ENCODE assay signal across 12 cellular contexts in genomic region chr14:27553820-27554219, GRCh38.
DNase-seq lines count a peak whose midpoint lies in the region; ATAC-seq and TF ChIP-seq lines count a peak whose summit lies in the region.
"Had no signal": no experiment of that assay in that cellular context is flagged by ENCODE, and none has a peak within 500 bp of the region (broad histone marks: within the 10 kb centered on the region; RNA-seq: fewer than 3 reads in every experiment).

No MANE protein-coding gene starts in this region.

- H3K27ac Mint-ChIP-seq in MCF 10A (ENCODE audit: low read depth, unreplicated experiment): no peak overlapping the region
- no peak overlapping the region for H3K27ac Mint-ChIP-seq in stimulated activated effector memory CD8-positive, alpha-beta T cell treated with anti-CD3 and anti-CD28 coated beads, Interleukin-12 subunit alpha, Interleukin-12 subunit beta, amount 100 ng/mL, for 72 hours
- H3K27ac Mint-ChIP-seq: stimulated activated memory B cell treated with anti-CD40 and anti-IgM and Interleukin-4, amounts not matched to agents 10 μg/mL and 1 μg/mL and 100 μg/mL, for 72 hours had no signal

- DNase-seq in MCF 10A (ENCODE audit: unreplicated experiment): peak; percentile 13
- no peak for DNase-seq in mammary epithelial cell
- DNase-seq in RPMI7951 (ENCODE audit: low read depth): peak; percentile 1
- peak; percentile 6 for DNase-seq in globus pallidus (ENCODE audit: low spot score)
- DNase-seq in smooth muscle cell (lab: John Stamatoyannopoulos, UW; ENCODE audit: unreplicated experiment): no peak
- DNase-seq in stimulated activated effector memory CD8-positive, alpha-beta T cell treated with anti-CD3 and anti-CD28 coated beads, Interleukin-12 subunit alpha, Interleukin-12 subunit beta, amount 100 ng/mL, for 72 hours (ENCODE audit: low spot score in 2 of 2): no peak
- DNase-seq in activated effector memory CD4-positive, alpha-beta T cell treated with Interleukin-2 at 50 U/mL for 16 hours: no peak
- no peak for DNase-seq in body of pancreas
- DNase-seq: DMS79, GOT3 had no signal

- POLR2A ChIA-PET in MCF 10A (lab: Yijun Ruan, JAX): interaction anchor here (1.2 kb wide), 1 partner anchor 71 kb away, joined by 3 read pairs; no protein-coding TSS in a partner anchor

- H3K4me1 ChIP-seq in mammary epithelial cell (ENCODE audit: insufficient read depth, low read length) (no peaks in the 10 kb centered on the region), smooth muscle cell (ENCODE audit: low read depth) (no peaks in the 10 kb centered on the region), body of pancreas (no peaks in the 10 kb centered on the region)
- H3K4me1 ChIP-seq: vagina had no signal

- TF ChIP-seq CTCF in MCF 10A (IDR thresholded peaks at IDR 0.05; ENCODE audit: unreplicated experiment) (peak; percentile 22), mammary epithelial cell (conservative IDR thresholded peaks at IDR 0.05 in 1 of 2, IDR thresholded peaks at IDR 0.05 in 1 of 2; ENCODE audit: extremely low read depth in 1 of 2, insufficient read depth in 1 of 2, low read depth in 1 of 2, low read length in 2 of 2) (no peak), smooth muscle cell (IDR thresholded peaks at IDR 0.05; ENCODE audit: borderline replicate concordance, insufficient read depth, poor library complexity, severe bottlenecking) (peak; percentile 10), body of pancreas (IDR thresholded peaks at IDR 0.05) (no peak)

- in situ Hi-C loops in mammary epithelial cell (cut with MboI; ENCODE audit: low sequenced_read_pairs in 2 of 2): no loop called here

- H3K36me3 Mint-ChIP-seq in MCF 10A (ENCODE audit: insufficient read depth, unreplicated experiment): peaks cover 6% of the 10 kb centered on the region
- H3K36me3 Mint-ChIP-seq in stimulated activated effector memory CD8-positive, alpha-beta T cell treated with anti-CD3 and anti-CD28 coated beads, Interleukin-12 subunit alpha, Interleukin-12 subunit beta, amount 100 ng/mL, for 72 hours: no peaks in the 10 kb centered on the region
- H3K36me3 Mint-ChIP-seq: stimulated activated memory B cell treated with anti-CD40 and anti-IgM and Interleukin-4, amounts not matched to agents 10 μg/mL and 1 μg/mL and 100 μg/mL, for 72 hours had no signal

- intact Hi-C loops in MCF 10A (cut with micrococcal nuclease): no loop called here
- intact Hi-C loops in mammary epithelial cell (cut with micrococcal nuclease): no loop called here
- intact Hi-C loops in body of pancreas (cut with DNase I): no loop called here

- H3K4me3 ChIP-seq in mammary epithelial cell (replicated peaks in 1 of 3; ENCODE audit: insufficient read depth in 1 of 3, low read depth in 2 of 3, low read length in 3 of 3): no peak overlapping the region
- no peak overlapping the region for H3K4me3 ChIP-seq in smooth muscle cell
- H3K4me3 ChIP-seq in body of pancreas: no peak overlapping the region
- H3K4me3 ChIP-seq: vagina had no signal

- H3K27ac ChIP-seq in mammary epithelial cell (ENCODE audit: insufficient read depth, low read depth, low read length) (no peak overlapping the region), smooth muscle cell (ENCODE audit: low read depth) (no peak overlapping the region), body of pancreas (no peak overlapping the region)
- H3K27ac ChIP-seq: vagina had no signal

- no peaks in the 10 kb centered on the region for H3F3A ChIP-seq in smooth muscle cell (ENCODE audit: low read depth)

- dilution Hi-C loops in mammary epithelial cell (cut with HindIII; ENCODE audit: low sequenced_read_pairs): no loop called here

- peaks cover 14% of the 10 kb centered on the region for H3K9me3 ChIP-seq in mammary epithelial cell (replicated peaks; ENCODE audit: insufficient read depth, low read length)
- H3K9me3 ChIP-seq in smooth muscle cell (replicated peaks; ENCODE audit: low read depth): no peaks in the 10 kb centered on the region
- peaks cover 0 to under 1% (median 0%) of the 10 kb centered on the region in 3 donors for H3K9me3 ChIP-seq in body of pancreas
- H3K9me3 ChIP-seq: vagina had no signal

- H3K4me3 Mint-ChIP-seq in MCF 10A (ENCODE audit: unreplicated experiment): no peak overlapping the region
- H3K4me3 Mint-ChIP-seq in stimulated activated effector memory CD8-positive, alpha-beta T cell treated with anti-CD3 and anti-CD28 coated beads, Interleukin-12 subunit alpha, Interleukin-12 subunit beta, amount 100 ng/mL, for 72 hours: no peak overlapping the region
- H3K4me3 Mint-ChIP-seq: stimulated activated memory B cell treated with anti-CD40 and anti-IgM and Interleukin-4, amounts not matched to agents 10 μg/mL and 1 μg/mL and 100 μg/mL, for 72 hours had no signal

- no peak overlapping the region for H3K9ac ChIP-seq in mammary epithelial cell (ENCODE audit: insufficient read depth, low read length)
- no peak overlapping the region for H3K9ac ChIP-seq in smooth muscle cell (ENCODE audit: low read depth)

- no peaks in the 10 kb centered on the region for H3K9me3 Mint-ChIP-seq in MCF 10A (ENCODE audit: unreplicated experiment)
- peaks cover 17% of the 10 kb centered on the region for H3K9me3 Mint-ChIP-seq in stimulated activated effector memory CD8-positive, alpha-beta T cell treated with anti-CD3 and anti-CD28 coated beads, Interleukin-12 subunit alpha, Interleukin-12 subunit beta, amount 100 ng/mL, for 72 hours

- H3K36me3 ChIP-seq in mammary epithelial cell (ENCODE audit: insufficient read depth, low read length): no peaks in the 10 kb centered on the region
- H3K36me3 ChIP-seq in smooth muscle cell (ENCODE audit: low read depth): no peaks in the 10 kb centered on the region
- no peaks in the 10 kb centered on the region for H3K36me3 ChIP-seq in body of pancreas (replicated peaks in 1 of 2; ENCODE audit: insufficient read depth in 1 of 2, low read depth in 2 of 2)
- H3K36me3 ChIP-seq: vagina had no signal

- H4K20me1 ChIP-seq in mammary epithelial cell (ENCODE audit: insufficient read depth, low read length) (no peaks in the 10 kb centered on the region), smooth muscle cell (ENCODE audit: low read depth) (no peaks in the 10 kb centered on the region)

- no peaks in the 10 kb centered on the region for H3K27me3 Mint-ChIP-seq in MCF 10A (ENCODE audit: insufficient read depth, unreplicated experiment)
- H3K27me3 Mint-ChIP-seq: stimulated activated memory B cell treated with anti-CD40 and anti-IgM and Interleukin-4, amounts not matched to agents 10 μg/mL and 1 μg/mL and 100 μg/mL, for 72 hours had no signal

- no peaks in the 10 kb centered on the region for H3K27me3 ChIP-seq in mammary epithelial cell (ENCODE audit: insufficient read depth, low read length)
- H3K27me3 ChIP-seq in smooth muscle cell (ENCODE audit: low read depth): no peaks in the 10 kb centered on the region
- no peaks in the 10 kb centered on the region for H3K27me3 ChIP-seq in body of pancreas
- H3K27me3 ChIP-seq: vagina had no signal

- CTCF ChIA-PET in MCF 10A (lab: Yijun Ruan, JAX) (interaction anchor here (0.6 to 0.8 kb wide), 4 partner anchors 18 to 1203 kb away, joined by 3 to 5 read pairs (median 4); no protein-coding TSS in a partner anchor), mammary epithelial cell (lab: Charles Lee; ENCODE audit: low non-redundant PET) (no interaction called here)

- ATAC-seq in stimulated activated effector memory CD8-positive, alpha-beta T cell treated with anti-CD3 and anti-CD28 coated beads, Interleukin-12 subunit alpha, Interleukin-12 subunit beta, amount 100 ng/mL, for 72 hours: no peak
- no peak for ATAC-seq in body of pancreas
- ATAC-seq: stimulated activated memory B cell treated with anti-CD40 and anti-IgM and Interleukin-4, amounts not matched to agents 10 μg/mL and 1 μg/mL and 100 μg/mL, for 72 hours had no signal

- no peak for TF ChIP-seq POLR2A in body of pancreas (IDR thresholded peaks at IDR 0.05)

- no peak overlapping the region for H2AFZ ChIP-seq in mammary epithelial cell (ENCODE audit: low read depth, low read length)
- no peak overlapping the region for H2AFZ ChIP-seq in smooth muscle cell (ENCODE audit: low read depth)

- BruUV-seq in MCF 10A (replicated peaks; lab: Mats Ljungman, UMichigan): no TSS peak
- BruUV-seq in mammary epithelial cell (replicated peaks; lab: Mats Ljungman, UMichigan): no TSS peak

- H3K4me2 ChIP-seq in mammary epithelial cell (ENCODE audit: insufficient read depth, low read depth, low read length): no peak overlapping the region
- H3K4me2 ChIP-seq in smooth muscle cell: no peak overlapping the region

- no peaks in the 10 kb centered on the region for H3K4me1 Mint-ChIP-seq in MCF 10A (ENCODE audit: insufficient read depth, unreplicated experiment)
- H3K4me1 Mint-ChIP-seq in stimulated activated effector memory CD8-positive, alpha-beta T cell treated with anti-CD3 and anti-CD28 coated beads, Interleukin-12 subunit alpha, Interleukin-12 subunit beta, amount 100 ng/mL, for 72 hours: no peaks in the 10 kb centered on the region
- H3K4me1 Mint-ChIP-seq: stimulated activated memory B cell treated with anti-CD40 and anti-IgM and Interleukin-4, amounts not matched to agents 10 μg/mL and 1 μg/mL and 100 μg/mL, for 72 hours had no signal

- 27% methylated on average over 2 of the region's 2 CpGs for WGBS in mammary epithelial cell (ENCODE audit: low coverage, missing lambda C conversion rate)
- 52% methylated on average over 2 of the region's 2 CpGs for WGBS in smooth muscle cell (ENCODE audit: low lambda C conversion rate)
- WGBS in body of pancreas, 2 donors: 44 to 53% methylated on average over 2 of the region's 2 CpGs

- H3K79me2 ChIP-seq in mammary epithelial cell (ENCODE audit: insufficient read depth, low read length) (no peaks in the 10 kb centered on the region), smooth muscle cell (ENCODE audit: low read depth) (no peaks in the 10 kb centered on the region)

Comparison
In these comparisons a context has a peak if more than half of its experiments do, and no peak if none do; other contexts are left out.
1. DNase-seq: peak in MCF 10A (single experiment), RPMI7951 (single experiment) and globus pallidus (single experiment); none in mammary epithelial cell (single experiment), smooth muscle cell (single experiment), stimulated activated effector memory CD8-positive, alpha-beta T cell treated with anti-CD3 and anti-CD28 coated beads, Interleukin-12 subunit alpha, Interleukin-12 subunit beta, amount 100 ng/mL, for 72 hours (0 of 2), activated effector memory CD4-positive, alpha-beta T cell treated with Interleukin-2 at 50 U/mL for 16 hours (single experiment) and body of pancreas (0 of 4).
2. CTCF ChIP-seq: peak in MCF 10A (single experiment) and smooth muscle cell (single experiment); none in mammary epithelial cell (0 of 2) and body of pancreas (0 of 7).